ENCODE assay signal across 22 cellular contexts in genomic region chr4:151922306-151922705, GRCh38.
DNase-seq lines count a peak whose midpoint lies in the region; ATAC-seq lines count a peak whose summit lies in the region.
"Had no signal": no experiment of that assay in that cellular context is flagged by ENCODE, and none has a peak within 500 bp of the region (broad histone marks: within the 10 kb centered on the region; RNA-seq: fewer than 3 reads in every experiment).

No MANE protein-coding gene starts in this region.

- H3K27me3 ChIP-seq in MG63: no peaks in the 10 kb centered on the region
- no peaks in the 10 kb centered on the region for H3K27me3 ChIP-seq in CD8-positive, alpha-beta memory T cell (ENCODE audit: insufficient read depth, low read length, poor library complexity, severe bottlenecking)
- H3K27me3 ChIP-seq: right atrium auricular region, suprapubic skin had no signal

- no peaks in the 10 kb centered on the region for H3K9me3 ChIP-seq in MG63
- no peaks in the 10 kb centered on the region for H3K9me3 ChIP-seq in CD8-positive, alpha-beta memory T cell (ENCODE audit: low read length)
- H3K9me3 ChIP-seq: right atrium auricular region, suprapubic skin had no signal

- H3K4me1 ChIP-seq in CD8-positive, alpha-beta memory T cell (ENCODE audit: insufficient read depth, low read length): no peaks in the 10 kb centered on the region
- H3K4me1 ChIP-seq: right atrium auricular region, suprapubic skin had no signal

- H3K9me3 Mint-ChIP-seq in activated naive CD4-positive, alpha-beta T cell treated with anti-CD3 and anti-CD28 coated beads for 36 hours: peaks cover 2% of the 10 kb centered on the region
- H3K9me3 Mint-ChIP-seq in CD8-positive, alpha-beta memory T cell: no peaks in the 10 kb centered on the region
- H3K9me3 Mint-ChIP-seq: memory B cell had no signal

- no peaks in the 10 kb centered on the region for H3K27me3 Mint-ChIP-seq in activated naive CD4-positive, alpha-beta T cell treated with anti-CD3 and anti-CD28 coated beads for 36 hours (ENCODE audit: low read depth)
- H3K27me3 Mint-ChIP-seq in CD8-positive, alpha-beta memory T cell: peaks cover 18 to 24% of the 10 kb centered on the region in 2 donors

- no peak overlapping the region for H3K4me3 ChIP-seq in MG63
- no peak overlapping the region for H3K4me3 ChIP-seq in CD8-positive, alpha-beta memory T cell (ENCODE audit: low read length)
- H3K4me3 ChIP-seq: right atrium auricular region, SK-N-MC, suprapubic skin had no signal

- POLR2A ChIA-PET in CD8-positive, alpha-beta memory T cell (lab: Charles Lee): no interaction called here

- peaks cover 3% of the 10 kb centered on the region for H3K4me1 Mint-ChIP-seq in activated naive CD4-positive, alpha-beta T cell treated with anti-CD3 and anti-CD28 coated beads for 36 hours (ENCODE audit: low read depth)
- no peaks in the 10 kb centered on the region for H3K4me1 Mint-ChIP-seq in CD8-positive, alpha-beta memory T cell
- H3K4me1 Mint-ChIP-seq: central memory CD8-positive, alpha-beta T cell; memory B cell; naive B cell had no signal

- peak; percentile 18 for DNase-seq in activated naive CD4-positive, alpha-beta T cell treated with anti-CD3 and anti-CD28 coated beads for 36 hours
- DNase-seq in activated naive CD4-positive, alpha-beta T cell (lab: John Stamatoyannopoulos, UW): no peak
- DNase-seq in MG63: peak; percentile 76
- DNase-seq in epithelial cell of prostate (ENCODE audit: low read depth, low spot score): peak; percentile 31
- DNase-seq in stimulated activated naive CD8-positive, alpha-beta T cell treated with anti-CD3 and anti-CD28 coated beads, Interleukin-15, Interleukin-2, amounts not matched to agents 100 U/mL and 50 U/mL, for 24 hours: no peak
- DNase-seq in CD8-positive, alpha-beta memory T cell: no peak
- no peak for DNase-seq in activated effector memory CD4-positive, alpha-beta T cell treated with anti-CD3 and anti-CD28 coated beads, Interleukin-2, amount 50 U/mL, for 16 hours
- DNase-seq: amygdala, DMS79, H7, naive B cell, NCI-H1048, NCI-H2029, NCI-H446, WERI-Rb-1 had no signal

- H3K4me3 Mint-ChIP-seq in activated naive CD4-positive, alpha-beta T cell treated with anti-CD3 and anti-CD28 coated beads for 36 hours: no peak overlapping the region
- H3K4me3 Mint-ChIP-seq in CD8-positive, alpha-beta memory T cell: no peak overlapping the region
- H3K4me3 Mint-ChIP-seq: central memory CD8-positive, alpha-beta T cell; memory B cell; naive B cell had no signal

- ATAC-seq in stimulated activated naive CD8-positive, alpha-beta T cell treated with anti-CD3 and anti-CD28 coated beads, Interleukin-15, Interleukin-2, amounts not matched to agents 100 U/mL and 50 U/mL, for 24 hours: peak; percentile 74
- ATAC-seq in GM19351 (IDR thresholded peaks at IDR 0.05; ENCODE audit: unreplicated experiment): no peak

- CTCF ChIA-PET in activated naive CD4-positive, alpha-beta T cell treated with anti-CD3 and anti-CD28 coated beads for 36 hours (lab: Charles Lee): interaction anchor here (0.8 to 1.2 kb wide), 4 partner anchors 9 to 119 kb away, joined by 3 read pairs; no protein-coding TSS in a partner anchor
- CTCF ChIA-PET in CD8-positive, alpha-beta memory T cell (lab: Charles Lee): no interaction called here

- H3K27ac Mint-ChIP-seq in activated naive CD4-positive, alpha-beta T cell treated with anti-CD3 and anti-CD28 coated beads for 36 hours: no peak overlapping the region
- no peak overlapping the region for H3K27ac Mint-ChIP-seq in CD8-positive, alpha-beta memory T cell
- H3K27ac Mint-ChIP-seq: memory B cell, naive B cell had no signal

- H3K36me3 ChIP-seq in MG63: no peaks in the 10 kb centered on the region
- H3K36me3 ChIP-seq in CD8-positive, alpha-beta memory T cell (ENCODE audit: insufficient read depth, low read length): no peaks in the 10 kb centered on the region
- H3K36me3 ChIP-seq: right atrium auricular region, suprapubic skin, WERI-Rb-1 had no signal

- no peaks in the 10 kb centered on the region for H3K36me3 Mint-ChIP-seq in activated naive CD4-positive, alpha-beta T cell treated with anti-CD3 and anti-CD28 coated beads for 36 hours (ENCODE audit: low read depth)
- H3K36me3 Mint-ChIP-seq in CD8-positive, alpha-beta memory T cell: peaks cover 0 to 10% (median 0%) of the 10 kb centered on the region in 3 donors
- H3K36me3 Mint-ChIP-seq: memory B cell, naive B cell had no signal

- H3K27ac ChIP-seq in epithelial cell of prostate: peak overlapping the region; percentile 85
- H3K27ac ChIP-seq in CD8-positive, alpha-beta memory T cell (ENCODE audit: low read depth, low read length): no peak overlapping the region
- H3K27ac ChIP-seq: KMS-11, right atrium auricular region, SK-N-MC, suprapubic skin, WERI-Rb-1 had no signal

- intact Hi-C loops in activated naive CD4-positive, alpha-beta T cell treated with anti-CD3 and anti-CD28 coated beads for 36 hours (cut with micrococcal nuclease): no loop called here

Comparison
In these comparisons a context has a peak if more than half of its experiments do, and no peak if none do; other contexts are left out.
1. DNase-seq: peak in activated naive CD4-positive, alpha-beta T cell treated with anti-CD3 and anti-CD28 coated beads for 36 hours (single experiment), MG63 (single experiment) and epithelial cell of prostate (single experiment); none in activated naive CD4-positive, alpha-beta T cell (0 of 4), stimulated activated naive CD8-positive, alpha-beta T cell treated with anti-CD3 and anti-CD28 coated beads, Interleukin-15, Interleukin-2, amounts not matched to agents 100 U/mL and 50 U/mL, for 24 hours (single experiment), CD8-positive, alpha-beta memory T cell (0 of 5) and activated effector memory CD4-positive, alpha-beta T cell treated with anti-CD3 and anti-CD28 coated beads, Interleukin-2, amount 50 U/mL, for 16 hours (single experiment).